1 cellular context compared by ENCODE assay signal in genomic region chr2:215362562-215362904, GRCh38.
TF ChIP-seq lines count a peak whose summit lies in the region.

No MANE protein-coding gene starts in this region.

TF ChIP-seq in HepG2, 621 proteins besides CTCF, POLR2A, EP300 and RAD21 (continued from another document and continues in another):
- TF ChIP-seq AKNA (CRISPR knock-in tag; IDR thresholded peaks at IDR 0.05; ENCODE audit: borderline replicate concordance): no peak
- peak; percentile 92 for TF ChIP-seq AGO2 (optimal IDR thresholded peaks at IDR 0.05; ENCODE audit: low read depth, low read length)
- peak; percentile 48 for TF ChIP-seq ZNF687 (CRISPR knock-in tag; IDR thresholded peaks at IDR 0.05)
- TF ChIP-seq CREM (IDR thresholded peaks at IDR 0.05): no peak
- no peak for TF ChIP-seq CREM (CRISPR knock-in tag; IDR thresholded peaks at IDR 0.05)
- 0 out of 2 replicates have a peak, but pooled peaks have one; percentile 9 for TF ChIP-seq TBX2 (CRISPR knock-in tag; IDR thresholded peaks at IDR 0.05; ENCODE audit: borderline replicate concordance)
- TF ChIP-seq NFIC (IDR thresholded peaks at IDR 0.05; ENCODE audit: low read length): no peak
- peak; percentile 45; the same call in 1 of the 2 replicates for TF ChIP-seq CCDC6 (CRISPR knock-in tag; IDR thresholded peaks at IDR 0.05)
- no peak for TF ChIP-seq ZNF343 (CRISPR knock-in tag; IDR thresholded peaks at IDR 0.05)
- no peak for TF ChIP-seq ZFP90 (CRISPR knock-in tag; IDR thresholded peaks at IDR 0.05; ENCODE audit: borderline replicate concordance)
- peak; percentile 62; the same call in 1 of the 2 replicates for TF ChIP-seq BORCS8-MEF2B (CRISPR knock-in tag; IDR thresholded peaks at IDR 0.05)
- TF ChIP-seq RARA (CRISPR knock-in tag; IDR thresholded peaks at IDR 0.05): no peak
- peak; percentile 64 for TF ChIP-seq U2AF1 (optimal IDR thresholded peaks at IDR 0.05; ENCODE audit: low read depth, low read length)
- no peak for TF ChIP-seq REST (IDR thresholded peaks at IDR 0.05; ENCODE audit: borderline replicate concordance in 1 of 2, low read depth in 1 of 2, low read length in 2 of 2)
- TF ChIP-seq AFF4 (CRISPR knock-in tag; IDR thresholded peaks at IDR 0.05): peak; percentile 1; the same call in 1 of the 2 replicates
- no peak for TF ChIP-seq ZNF260 (CRISPR knock-in tag; IDR thresholded peaks at IDR 0.05; ENCODE audit: borderline replicate concordance, low read depth)
- TF ChIP-seq FOXP4 (CRISPR knock-in tag; IDR thresholded peaks at IDR 0.05): no peak
- TF ChIP-seq ZNF607 (CRISPR knock-in tag; IDR thresholded peaks at IDR 0.05; ENCODE audit: borderline replicate concordance): no peak
- no peak for TF ChIP-seq TOE1 (CRISPR knock-in tag; IDR thresholded peaks at IDR 0.05)
- TF ChIP-seq ZNF768 (CRISPR knock-in tag; IDR thresholded peaks at IDR 0.05): 0 out of 2 replicates have a peak, but pooled peaks have one; percentile 16
- TF ChIP-seq POLR2AphosphoS5 (IDR thresholded peaks at IDR 0.05; ENCODE audit: low read depth, low read length): peak; percentile 55
- no peak for TF ChIP-seq ZNF451 (CRISPR knock-in tag; IDR thresholded peaks at IDR 0.05)
- no peak for TF ChIP-seq NONO (IDR thresholded peaks at IDR 0.05)
- TF ChIP-seq NONO (CRISPR knock-in tag; conservative IDR thresholded peaks at IDR 0.05): 0 out of 2 replicates have a peak, but pooled peaks have one; percentile 20
- TF ChIP-seq ZNF558 (CRISPR knock-in tag; IDR thresholded peaks at IDR 0.05; ENCODE audit: borderline replicate concordance): no peak
- TF ChIP-seq ZFP91 (CRISPR knock-in tag; IDR thresholded peaks at IDR 0.05; ENCODE audit: borderline replicate concordance): peak; percentile 48
- no peak for TF ChIP-seq XRCC5 (optimal IDR thresholded peaks at IDR 0.05; ENCODE audit: low read length)
- TF ChIP-seq TOPORS (CRISPR knock-in tag; IDR thresholded peaks at IDR 0.05): 0 out of 2 replicates have a peak, but pooled peaks have one; percentile 55
- TF ChIP-seq NFE2L2 (IDR thresholded peaks at IDR 0.05; ENCODE audit: low read length): no peak
- TF ChIP-seq ZNF652 (CRISPR knock-in tag; IDR thresholded peaks at IDR 0.05; ENCODE audit: borderline replicate concordance, low read depth): no peak
- TF ChIP-seq ZNF605 (CRISPR knock-in tag; IDR thresholded peaks at IDR 0.05): 0 out of 2 replicates have a peak, but pooled peaks have one; percentile 33
- 0 out of 2 replicates have a peak, but pooled peaks have one; percentile 58 for TF ChIP-seq PRMT3 (CRISPR knock-in tag; IDR thresholded peaks at IDR 0.05; ENCODE audit: borderline replicate concordance, low read depth)
- TF ChIP-seq RBM22 (optimal IDR thresholded peaks at IDR 0.05; ENCODE audit: low read length): peak; percentile 99
- TF ChIP-seq PITX1 (CRISPR knock-in tag; IDR thresholded peaks at IDR 0.05): no peak
- 0 out of 2 replicates have a peak, but pooled peaks have one; percentile 42 for TF ChIP-seq POLR2G (IDR thresholded peaks at IDR 0.05; ENCODE audit: low read depth, low read length)
- no peak for TF ChIP-seq MTA3 (CRISPR knock-in tag; IDR thresholded peaks at IDR 0.05)
- no peak for TF ChIP-seq ZBTB44 (CRISPR knock-in tag; IDR thresholded peaks at IDR 0.05)
- TF ChIP-seq HNRNPH1 (optimal IDR thresholded peaks at IDR 0.05; ENCODE audit: low read depth, low read length): peak; percentile 55
